24 cellular contexts compared by ENCODE assay signal in the genomic region with DNA sequence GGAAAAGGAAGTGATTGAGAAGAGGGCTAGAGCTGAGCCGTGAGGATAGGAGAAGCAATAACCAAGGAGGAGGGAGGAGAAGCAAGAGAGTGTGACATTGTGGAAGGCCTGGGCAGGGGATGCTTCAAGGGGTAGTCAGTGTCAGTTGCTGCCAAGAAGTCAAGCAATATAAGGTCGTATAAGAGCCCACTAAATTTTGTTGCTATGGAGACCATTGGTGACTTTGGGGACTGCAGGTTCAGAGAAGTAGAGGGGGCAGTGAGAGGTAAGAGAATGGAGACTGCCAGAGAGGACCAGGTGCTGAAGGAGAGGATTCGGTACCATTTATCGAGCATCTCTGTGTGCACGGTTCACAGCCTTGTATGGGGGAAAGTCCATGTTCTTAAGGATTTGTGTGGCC.
"Had no signal": no experiment of that assay in that cellular context is flagged by ENCODE, and none has a peak within 500 bp of the region (broad histone marks: within the 10 kb centered on the region; RNA-seq: fewer than 3 reads in every experiment).

No MANE protein-coding gene starts in this region.

- H3K27ac ChIP-seq: brain microvascular endothelial cell, foreskin keratinocyte, hepatocyte, left lung, testis, uterus had no signal

- H3K27ac Mint-ChIP-seq: activated naive CD4-positive, alpha-beta T cell treated with anti-CD3 and anti-CD28 coated beads, Interleukin-2, amount 10 ng/mL, durations not matched to agents 7 days and 5 days; immature natural killer cell had no signal

- H3K4me2 ChIP-seq: hepatocyte had no signal

- H3K4me3 ChIP-seq: hepatocyte, left lung, lung, testis, uterus had no signal

- H3K36me3 ChIP-seq: brain microvascular endothelial cell, uterus had no signal

- H3K27me3 ChIP-seq: brain microvascular endothelial cell, foreskin keratinocyte, left lung, spleen, testis, uterus had no signal

- H3K36me3 Mint-ChIP-seq: activated naive CD4-positive, alpha-beta T cell treated with anti-CD3 and anti-CD28 coated beads, Interleukin-2, amount 10 ng/mL, durations not matched to agents 7 days and 5 days; immature natural killer cell; naive thymus-derived CD8-positive, alpha-beta T cell had no signal

- H3K9me3 ChIP-seq: left lung, spleen, testis, uterus had no signal

- DNase-seq: activated CD4-positive, alpha-beta T cell treated with anti-CD3 and anti-CD28 coated beads, Interleukin-2, amount 50 U/mL, for 48 hours; activated effector memory CD4-positive, alpha-beta T cell treated with Interleukin-2 at 50 U/mL for 16 hours; activated naive CD4-positive, alpha-beta T cell treated with anti-CD3 and anti-CD28 coated beads, Interleukin-2, amount 10 ng/mL, durations not matched to agents 7 days and 5 days; activated T-cell treated with anti-CD3 and anti-CD28 coated beads, Interleukin-2, amount 50 U/mL, for 72 hours; aorta; brain microvascular endothelial cell; caudate nucleus; effector memory CD4-positive, alpha-beta T cell; foreskin keratinocyte; glutamatergic neuron; immature natural killer cell; kidney glomerular epithelial cell; left lung; naive thymus-derived CD8-positive, alpha-beta T cell; retina; spleen; stimulated activated CD4-positive, alpha-beta T cell treated with anti-CD3 and anti-CD28 coated beads, Interleukin-4, amount 100 ng/mL, for 1 hour; stimulated activated naive CD4-positive, alpha-beta T cell; T-helper 9 cell; testis; trophoblast cell; uterus had no signal

- H3K27me3 Mint-ChIP-seq: naive thymus-derived CD8-positive, alpha-beta T cell had no signal

- H2AFZ ChIP-seq: hepatocyte had no signal

- H3K9me3 Mint-ChIP-seq: activated naive CD4-positive, alpha-beta T cell treated with anti-CD3 and anti-CD28 coated beads, Interleukin-2, amount 10 ng/mL, durations not matched to agents 7 days and 5 days; immature natural killer cell; naive thymus-derived CD8-positive, alpha-beta T cell had no signal

- H3K4me3 Mint-ChIP-seq: activated naive CD4-positive, alpha-beta T cell treated with anti-CD3 and anti-CD28 coated beads, Interleukin-2, amount 10 ng/mL, durations not matched to agents 7 days and 5 days; immature natural killer cell had no signal
